9 cellular contexts compared by ENCODE assay signal in genomic region chr14:56333361-56334279, GRCh38.
DNase-seq lines count a peak whose midpoint lies in the region; ATAC-seq, FAIRE-seq and TF ChIP-seq lines count a peak whose summit lies in the region.
"Had no signal": no experiment of that assay in that cellular context is flagged by ENCODE, and none has a peak within 500 bp of the region (broad histone marks: within the 10 kb centered on the region; RNA-seq: fewer than 3 reads in every experiment).

No MANE protein-coding gene starts in this region.

- H3K9ac ChIP-seq in Loucy (ENCODE audit: low read depth, low read length, poor library complexity, severe bottlenecking) (peak overlapping the region; percentile 58), neuronal stem cell (ENCODE audit: low read depth, low read length, poor library complexity) (no peak overlapping the region)

- H3K4me3 Mint-ChIP-seq in immature natural killer cell = no peak overlapping the region

- H3K23ac ChIP-seq in neuronal stem cell (ENCODE audit: low read depth, low read length, poor library complexity) = no peak overlapping the region

- no peak overlapping the region for H2BK5ac ChIP-seq in neuronal stem cell (ENCODE audit: low read length)

- H3K4me1 Mint-ChIP-seq in immature natural killer cell = peaks cover 7 to 8% of the 10 kb centered on the region in 2 donors

- H3K9me3 ChIP-seq in Loucy (ENCODE audit: insufficient read depth, low read depth, low read length) = no peaks in the 10 kb centered on the region
- H3K9me3 ChIP-seq in neuronal stem cell (replicated peaks in 1 of 2; ENCODE audit: control insufficient read depth in 2 of 2, insufficient read depth in 1 of 2, low read depth in 1 of 2, low read length in 2 of 2) = no peaks in the 10 kb centered on the region

- no peaks in the 10 kb centered on the region for H3K79me1 ChIP-seq in neuronal stem cell (ENCODE audit: low read depth, low read length)

- H2BK12ac ChIP-seq in neuronal stem cell (ENCODE audit: low read length) = no peak overlapping the region

- H2AFZ ChIP-seq in Loucy (ENCODE audit: low read length) = 0 out of 2 replicates have a peak overlapping the region, but pooled peaks have one; percentile 42
- H2AFZ ChIP-seq in neuronal stem cell (ENCODE audit: low read length) = no peak overlapping the region

- H3K18ac ChIP-seq in neuronal stem cell (ENCODE audit: low read length) = no peak overlapping the region

- H3F3A ChIP-seq in Loucy (ENCODE audit: low read depth) = no peaks in the 10 kb centered on the region; the same call in 1 of the 2 replicates

- no peaks in the 10 kb centered on the region for H3K9me3 Mint-ChIP-seq in immature natural killer cell

- peak overlapping the region; percentile 11 for H3K4me3 ChIP-seq in Loucy (ENCODE audit: low read length, poor library complexity, severe bottlenecking)
- no peak overlapping the region for H3K4me3 ChIP-seq in neuronal stem cell (ENCODE audit: low read length in 2 of 2)
- H3K4me3 ChIP-seq: GM12878 had no signal

- H3K9me2 ChIP-seq in Loucy (replicated peaks; ENCODE audit: low read depth, low read length) = no peaks in the 10 kb centered on the region

- TF ChIP-seq CTCF in Loucy (conservative IDR thresholded peaks at IDR 0.05; ENCODE audit: low read length) = no peak

- H3K79me2 ChIP-seq in Loucy (ENCODE audit: insufficient read depth, low read length) = no peaks in the 10 kb centered on the region

- H4K20me1 ChIP-seq in Loucy (ENCODE audit: insufficient read depth, low read length, poor library complexity, severe bottlenecking) = no peaks in the 10 kb centered on the region

- H3K27me3 ChIP-seq in Loucy (ENCODE audit: insufficient read depth, low read length, poor library complexity, severe bottlenecking) (no peaks in the 10 kb centered on the region), neuronal stem cell (ENCODE audit: control insufficient read depth in 3 of 3, insufficient read depth in 3 of 3, low read depth in 1 of 3, low read length in 3 of 3) (no peaks in the 10 kb centered on the region)

- no peak overlapping the region for H4K8ac ChIP-seq in neuronal stem cell (ENCODE audit: low read depth, low read length)

- FAIRE-seq in islet of Langerhans (lab: Jason Lieb, UNC) = peak; percentile 99
- FAIRE-seq: GM12878 had no signal

- H2BK120ac ChIP-seq in neuronal stem cell (ENCODE audit: low read depth, low read length) = no peak overlapping the region

- DNase-seq in AG20443 (ENCODE audit: low spot score) (peak; percentile 66), SW480 (ENCODE audit: low spot score) (peak; percentile 6), immature natural killer cell (no peak), kidney glomerular epithelial cell (lab: John Stamatoyannopoulos, UW) (no peak), neuronal stem cell (ENCODE audit: low spot score) (no peak)

- ATAC-seq in GM21447 (IDR thresholded peaks at IDR 0.05; ENCODE audit: unreplicated experiment) = no peak
- ATAC-seq: GM12878 had no signal

- no peaks in the 10 kb centered on the region for H3K36me3 Mint-ChIP-seq in immature natural killer cell

- no peak overlapping the region for H2AK5ac ChIP-seq in neuronal stem cell (ENCODE audit: low read depth, low read length)

- H3K4ac ChIP-seq in neuronal stem cell (ENCODE audit: low read length) = no peak overlapping the region

- H3K27ac ChIP-seq in neuronal stem cell (replicated peaks; ENCODE audit: low read length) = no peak overlapping the region

- H4K91ac ChIP-seq in neuronal stem cell (ENCODE audit: low read depth, low read length, poor library complexity) = no peak overlapping the region

- peaks cover 0 to under 1% (median 0%) of the 10 kb centered on the region in 3 donors for H3K27me3 Mint-ChIP-seq in immature natural killer cell (ENCODE audit: low read depth in 3 of 3)

- peak overlapping the region in 2 of 6 donors; percentile 2 to 46 for H3K27ac Mint-ChIP-seq in immature natural killer cell

- no CpG with 5 or more reads among the region's 9 CpGs for WGBS in neuronal stem cell (ENCODE audit: extremely low coverage in 2 of 2, insufficient read length in 2 of 2, insufficient replicate concordance in 1 of 2), 2 donors

- no peaks in the 10 kb centered on the region for H3K36me3 ChIP-seq in Loucy (ENCODE audit: insufficient read depth, low read length)
- no peaks in the 10 kb centered on the region for H3K36me3 ChIP-seq in neuronal stem cell (replicated peaks in 1 of 2; ENCODE audit: control insufficient read depth in 2 of 2, insufficient read depth in 2 of 2, low read length in 2 of 2)

- peaks cover 54% of the 10 kb centered on the region for H3K4me1 ChIP-seq in Loucy (ENCODE audit: insufficient read depth, low read length, poor library complexity, severe bottlenecking)
- no peaks in the 10 kb centered on the region for H3K4me1 ChIP-seq in neuronal stem cell (ENCODE audit: control insufficient read depth in 2 of 2, insufficient read depth in 1 of 2, low read depth in 1 of 2, low read length in 2 of 2)

- H2BK15ac ChIP-seq in neuronal stem cell (ENCODE audit: low read length) = no peak overlapping the region

- H3K14ac ChIP-seq in neuronal stem cell (ENCODE audit: low read length) = no peak overlapping the region

- H3K4me2 ChIP-seq in Loucy (ENCODE audit: low read depth, low read length, poor library complexity, severe bottlenecking) (peak overlapping the region; percentile 48), neuronal stem cell (ENCODE audit: insufficient read depth, low read length, poor library complexity, severe bottlenecking) (no peak overlapping the region)

Comparison
In these comparisons a context has a peak if more than half of its experiments do, and no peak if none do; other contexts are left out.
1. DNase-seq: peak in AG20443 (single experiment) and SW480 (single experiment); none in immature natural killer cell (0 of 3), kidney glomerular epithelial cell (single experiment) and neuronal stem cell (single experiment).